In genomic region chrX:77453190-77453589, GRCh38 we compare ENCODE assay signal across 1 cellular context.
TF ChIP-seq lines count a peak whose summit lies in the region.

No MANE protein-coding gene starts in this region.

TF ChIP-seq in A549, 52 proteins besides CTCF, POLR2A, EP300 and RAD21 (continued from another document):
- TF ChIP-seq REST (IDR thresholded peaks at IDR 0.05) (no peak), EHF (CRISPR knock-in tag; IDR thresholded peaks at IDR 0.05) (no peak), ZNF302 (CRISPR knock-in tag; IDR thresholded peaks at IDR 0.05) (no peak), HES2 (IDR thresholded peaks at IDR 0.05) (no peak), EHMT2 (IDR thresholded peaks at IDR 0.05; ENCODE audit: low read depth) (no peak), RNF2 (IDR thresholded peaks at IDR 0.05; ENCODE audit: borderline replicate concordance, low read depth) (no peak), ZC3H11A (IDR thresholded peaks at IDR 0.05) (no peak), ESRRA (IDR thresholded peaks at IDR 0.05; ENCODE audit: borderline replicate concordance, low read length) (no peak)
- TF ChIP-seq, protein P1, sequence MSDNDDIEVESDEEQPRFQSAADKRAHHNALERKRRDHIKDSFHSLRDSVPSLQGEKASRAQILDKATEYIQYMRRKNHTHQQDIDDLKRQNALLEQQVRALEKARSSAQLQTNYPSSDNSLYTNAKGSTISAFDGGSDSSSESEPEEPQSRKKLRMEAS (IDR thresholded peaks at IDR 0.05): no peak
